1 cellular context compared by ENCODE assay signal in the genomic region with DNA sequence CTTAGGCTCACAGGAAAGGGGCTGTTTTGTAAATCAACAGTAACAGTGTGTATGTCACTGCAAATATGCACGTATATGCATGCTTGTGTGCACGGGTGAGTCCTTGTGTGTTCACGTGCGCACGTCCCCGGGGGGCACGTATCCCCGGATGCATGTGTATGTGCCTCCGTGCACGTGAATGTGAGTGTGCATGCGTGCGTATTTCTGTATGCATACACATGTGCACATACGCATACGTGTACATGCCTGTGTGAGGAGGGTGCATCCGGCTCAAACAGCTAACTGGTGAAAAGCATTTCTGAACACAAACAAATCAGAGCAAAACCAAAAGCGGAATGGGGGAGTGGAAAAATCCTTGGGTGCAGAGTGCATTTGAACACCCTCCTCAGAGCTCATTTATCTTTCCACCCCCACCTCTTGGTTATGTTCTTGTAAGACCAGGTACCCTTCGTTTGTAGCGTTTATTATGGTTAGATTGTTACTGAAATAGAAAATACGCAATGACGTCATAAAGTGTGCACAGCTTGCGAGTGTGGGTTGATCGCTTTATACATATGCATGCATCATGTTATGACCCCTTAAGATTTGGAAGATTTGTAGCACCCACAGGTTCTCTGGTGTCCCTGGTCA.
TF ChIP-seq lines count a peak whose summit lies in the region.

No MANE protein-coding gene starts in this region.

TF ChIP-seq in K562, 482 proteins besides CTCF, POLR2A, EP300 and RAD21 (continues in another document):
- TF ChIP-seq TCFL5 (CRISPR knock-in tag; conservative IDR thresholded peaks at IDR 0.05) (no peak), ZNF217 (CRISPR knock-in tag; IDR thresholded peaks at IDR 0.05) (no peak), STAT6 (CRISPR knock-in tag; IDR thresholded peaks at IDR 0.05) (no peak), BHLHE40 (IDR thresholded peaks at IDR 0.05; ENCODE audit: low read length) (peak; percentile 21; the same call in 1 of the 2 replicates), ZNF57 (CRISPR knock-in tag; IDR thresholded peaks at IDR 0.05) (no peak), ARHGAP35 (IDR thresholded peaks at IDR 0.05; ENCODE audit: partially characterized antibody) (no peak), PYGO2 (tag; IDR thresholded peaks at IDR 0.05) (no peak), ZNF197 (CRISPR knock-in tag; IDR thresholded peaks at IDR 0.05; ENCODE audit: low read depth) (no peak), ZNF224 (CRISPR knock-in tag; IDR thresholded peaks at IDR 0.05) (no peak), NR1H2 (CRISPR knock-in tag; IDR thresholded peaks at IDR 0.05) (no peak), CREBBP (IDR thresholded peaks at IDR 0.05; ENCODE audit: low read depth, low read length) (no peak), ZBTB2 (IDR thresholded peaks at IDR 0.05) (no peak), CAMTA2 (CRISPR knock-in tag; conservative IDR thresholded peaks at IDR 0.05) (no peak), REST (CRISPR knock-in tag; IDR thresholded peaks at IDR 0.05; ENCODE audit: low read depth) (no peak), TAF15 (IDR thresholded peaks at IDR 0.05; ENCODE audit: low read depth, low read length) (no peak), L3MBTL2 (IDR thresholded peaks at IDR 0.05) (no peak), MXD1 (CRISPR knock-in tag; IDR thresholded peaks at IDR 0.05; ENCODE audit: borderline replicate concordance, poor library complexity, severe bottlenecking) (no peak), SPI1 (IDR thresholded peaks at IDR 0.05; ENCODE audit: borderline replicate concordance, low read depth, low read length) (no peak), SNIP1 (IDR thresholded peaks at IDR 0.05; ENCODE audit: low read depth) (no peak), ZKSCAN8 (CRISPR knock-in tag; IDR thresholded peaks at IDR 0.05) (no peak), MYC (IDR thresholded peaks at IDR 0.05; ENCODE audit: low read depth, low read length) (no peak), MYC (CRISPR knock-in tag; IDR thresholded peaks at IDR 0.05; ENCODE audit: borderline replicate concordance, low read depth) (no peak), RFX1 (IDR thresholded peaks at IDR 0.05) (no peak), PHB2 (IDR thresholded peaks at IDR 0.05; ENCODE audit: low read depth) (no peak), ESRRB (CRISPR knock-in tag; IDR thresholded peaks at IDR 0.05; ENCODE audit: borderline replicate concordance) (no peak), COPS2 (conservative IDR thresholded peaks at IDR 0.05) (no peak), TCF15 (CRISPR knock-in tag; IDR thresholded peaks at IDR 0.05) (no peak), ZC3H8 (IDR thresholded peaks at IDR 0.05) (no peak), JUND (IDR thresholded peaks at IDR 0.05; ENCODE audit: borderline replicate concordance, low read depth, low read length) (no peak), JUND (tag; IDR thresholded peaks at IDR 0.05; ENCODE audit: borderline replicate concordance, low read depth, low read length) (peak; percentile 34; the same call in 1 of the 3 replicates), KDM1A (IDR thresholded peaks at IDR 0.05) (0 out of 4 replicates have a peak, but pooled peaks of 1 of the 2 experiments have one; percentile 27), CXXC5 (CRISPR knock-in tag; IDR thresholded peaks at IDR 0.05) (no peak), GABPB2 (CRISPR knock-in tag; conservative IDR thresholded peaks at IDR 0.05) (no peak), ZHX1 (conservative IDR thresholded peaks at IDR 0.05; ENCODE audit: low read length) (no peak), CHD1 (IDR thresholded peaks at IDR 0.05; ENCODE audit: low read length) (no peak), ATF1 (CRISPR knock-in tag; IDR thresholded peaks at IDR 0.05) (no peak), ATF1 (tag; IDR thresholded peaks at IDR 0.05) (peak; percentile 56), PHB (CRISPR knock-in tag; IDR thresholded peaks at IDR 0.05) (no peak)
- TF ChIP-seq, protein P1, sequence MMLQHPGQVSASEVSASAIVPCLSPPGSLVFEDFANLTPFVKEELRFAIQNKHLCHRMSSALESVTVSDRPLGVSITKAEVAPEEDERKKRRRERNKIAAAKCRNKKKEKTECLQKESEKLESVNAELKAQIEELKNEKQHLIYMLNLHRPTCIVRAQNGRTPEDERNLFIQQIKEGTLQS (IDR thresholded peaks at IDR 0.05), result peak; percentile 72
- TF ChIP-seq, protein P1 (CRISPR knock-in tag; conservative IDR thresholded peaks at IDR 0.05), result no peak
- TF ChIP-seq, protein P2, sequence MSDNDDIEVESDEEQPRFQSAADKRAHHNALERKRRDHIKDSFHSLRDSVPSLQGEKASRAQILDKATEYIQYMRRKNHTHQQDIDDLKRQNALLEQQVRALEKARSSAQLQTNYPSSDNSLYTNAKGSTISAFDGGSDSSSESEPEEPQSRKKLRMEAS (CRISPR knock-in tag; IDR thresholded peaks at IDR 0.05), result no peak
- TF ChIP-seq, protein P3, sequence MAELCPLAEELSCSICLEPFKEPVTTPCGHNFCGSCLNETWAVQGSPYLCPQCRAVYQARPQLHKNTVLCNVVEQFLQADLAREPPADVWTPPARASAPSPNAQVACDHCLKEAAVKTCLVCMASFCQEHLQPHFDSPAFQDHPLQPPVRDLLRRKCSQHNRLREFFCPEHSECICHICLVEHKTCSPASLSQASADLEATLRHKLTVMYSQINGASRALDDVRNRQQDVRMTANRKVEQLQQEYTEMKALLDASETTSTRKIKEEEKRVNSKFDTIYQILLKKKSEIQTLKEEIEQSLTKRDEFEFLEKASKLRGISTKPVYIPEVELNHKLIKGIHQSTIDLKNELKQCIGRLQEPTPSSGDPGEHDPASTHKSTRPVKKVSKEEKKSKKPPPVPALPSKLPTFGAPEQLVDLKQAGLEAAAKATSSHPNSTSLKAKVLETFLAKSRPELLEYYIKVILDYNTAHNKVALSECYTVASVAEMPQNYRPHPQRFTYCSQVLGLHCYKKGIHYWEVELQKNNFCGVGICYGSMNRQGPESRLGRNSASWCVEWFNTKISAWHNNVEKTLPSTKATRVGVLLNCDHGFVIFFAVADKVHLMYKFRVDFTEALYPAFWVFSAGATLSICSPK (IDR thresholded peaks at IDR 0.05; ENCODE audit: borderline replicate concordance), result no peak
- TF ChIP-seq, protein P4, sequence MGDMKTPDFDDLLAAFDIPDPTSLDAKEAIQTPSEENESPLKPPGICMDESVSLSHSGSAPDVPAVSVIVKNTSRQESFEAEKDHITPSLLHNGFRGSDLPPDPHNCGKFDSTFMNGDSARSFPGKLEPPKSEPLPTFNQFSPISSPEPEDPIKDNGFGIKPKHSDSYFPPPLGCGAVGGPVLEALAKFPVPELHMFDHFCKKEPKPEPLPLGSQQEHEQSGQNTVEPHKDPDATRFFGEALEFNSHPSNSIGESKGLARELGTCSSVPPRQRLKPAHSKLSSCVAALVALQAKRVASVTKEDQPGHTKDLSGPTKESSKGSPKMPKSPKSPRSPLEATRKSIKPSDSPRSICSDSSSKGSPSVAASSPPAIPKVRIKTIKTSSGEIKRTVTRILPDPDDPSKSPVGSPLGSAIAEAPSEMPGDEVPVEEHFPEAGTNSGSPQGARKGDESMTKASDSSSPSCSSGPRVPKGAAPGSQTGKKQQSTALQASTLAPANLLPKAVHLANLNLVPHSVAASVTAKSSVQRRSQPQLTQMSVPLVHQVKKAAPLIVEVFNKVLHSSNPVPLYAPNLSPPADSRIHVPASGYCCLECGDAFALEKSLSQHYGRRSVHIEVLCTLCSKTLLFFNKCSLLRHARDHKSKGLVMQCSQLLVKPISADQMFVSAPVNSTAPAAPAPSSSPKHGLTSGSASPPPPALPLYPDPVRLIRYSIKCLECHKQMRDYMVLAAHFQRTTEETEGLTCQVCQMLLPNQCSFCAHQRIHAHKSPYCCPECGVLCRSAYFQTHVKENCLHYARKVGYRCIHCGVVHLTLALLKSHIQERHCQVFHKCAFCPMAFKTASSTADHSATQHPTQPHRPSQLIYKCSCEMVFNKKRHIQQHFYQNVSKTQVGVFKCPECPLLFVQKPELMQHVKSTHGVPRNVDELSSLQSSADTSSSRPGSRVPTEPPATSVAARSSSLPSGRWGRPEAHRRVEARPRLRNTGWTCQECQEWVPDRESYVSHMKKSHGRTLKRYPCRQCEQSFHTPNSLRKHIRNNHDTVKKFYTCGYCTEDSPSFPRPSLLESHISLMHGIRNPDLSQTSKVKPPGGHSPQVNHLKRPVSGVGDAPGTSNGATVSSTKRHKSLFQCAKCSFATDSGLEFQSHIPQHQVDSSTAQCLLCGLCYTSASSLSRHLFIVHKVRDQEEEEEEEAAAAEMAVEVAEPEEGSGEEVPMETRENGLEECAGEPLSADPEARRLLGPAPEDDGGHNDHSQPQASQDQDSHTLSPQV (IDR thresholded peaks at IDR 0.05), result no peak
- TF ChIP-seq, protein P5, sequence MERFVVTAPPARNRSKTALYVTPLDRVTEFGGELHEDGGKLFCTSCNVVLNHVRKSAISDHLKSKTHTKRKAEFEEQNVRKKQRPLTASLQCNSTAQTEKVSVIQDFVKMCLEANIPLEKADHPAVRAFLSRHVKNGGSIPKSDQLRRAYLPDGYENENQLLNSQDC (CRISPR knock-in tag; IDR thresholded peaks at IDR 0.05), result no peak
